ENCODE assay signal across 1 cellular context in genomic region chr2:10080536-10081304, GRCh38.
TF ChIP-seq lines count a peak whose summit lies in the region.

No MANE protein-coding gene starts in this region.

TF ChIP-seq in IMR-90, 13 proteins besides CTCF, POLR2A, EP300 and RAD21:
- TF ChIP-seq BHLHE40 (IDR thresholded peaks at IDR 0.05; ENCODE audit: low read depth, low read length) (no peak), CHD1 (IDR thresholded peaks at IDR 0.05; ENCODE audit: low read depth, low read length) (no peak), RFX5 (IDR thresholded peaks at IDR 0.05; ENCODE audit: low read depth, low read length) (no peak), USF2 (IDR thresholded peaks at IDR 0.05; ENCODE audit: low read depth, low read length) (no peak), NFE2L2 (IDR thresholded peaks at IDR 0.05; ENCODE audit: low read depth, low read length) (no peak), SMC3 (IDR thresholded peaks at IDR 0.05; ENCODE audit: low read depth, low read length) (no peak), CEBPB (IDR thresholded peaks at IDR 0.05; ENCODE audit: low read depth, low read length) (no peak), MAZ (IDR thresholded peaks at IDR 0.05; ENCODE audit: borderline replicate concordance, low read depth, low read length) (no peak), FOS (IDR thresholded peaks at IDR 0.05; ENCODE audit: low read depth, low read length) (no peak), MXI1 (IDR thresholded peaks at IDR 0.05; ENCODE audit: borderline replicate concordance, low read depth, low read length) (no peak), ELK1 (IDR thresholded peaks at IDR 0.05; ENCODE audit: borderline replicate concordance, low read depth, low read length) (no peak), RCOR1 (IDR thresholded peaks at IDR 0.05; ENCODE audit: insufficient replicate concordance, low read length) (no peak), MAFK (IDR thresholded peaks at IDR 0.05; ENCODE audit: low read depth, low read length) (no peak)
TF ChIP-seq in IMR-90: peak in this region for 0.
